Comparison of ENCODE assay signal across 24 cellular contexts in the genomic region with DNA sequence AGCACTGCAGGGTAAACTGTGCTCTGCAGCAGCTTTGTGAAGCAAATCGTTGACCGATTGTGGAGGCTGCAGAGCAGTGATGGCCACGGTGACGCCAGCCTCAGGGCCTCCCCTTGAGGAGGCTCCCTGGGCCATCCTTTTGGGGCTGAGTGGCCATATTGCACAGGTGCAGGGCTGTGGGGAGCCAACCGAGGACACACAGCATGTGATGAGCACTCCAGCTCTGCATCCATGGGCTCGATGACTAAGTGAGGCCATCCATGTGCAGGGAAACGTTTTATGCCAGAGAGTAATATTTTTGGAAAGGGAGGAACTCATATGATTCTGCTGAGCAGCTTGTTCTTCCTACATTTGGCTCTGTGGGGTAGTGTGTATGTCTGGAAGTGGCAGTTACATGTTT. TPM values are rescaled to one million over a fixed set of nuclear protein-coding genes. Genes with fewer than 3 reads are reported as not detected.
A peak's percentile ranks its signal among the peaks of the same experiment; 100 is the strongest.
DNase-seq lines count a peak whose midpoint lies in the region; ATAC-seq, FAIRE-seq and TF ChIP-seq lines count a peak whose summit lies in the region.
"Had no signal": no experiment of that assay in that cellular context is flagged by ENCODE, and none has a peak within 500 bp of the region (broad histone marks: within the 10 kb centered on the region; RNA-seq: fewer than 3 reads in every experiment).

No MANE protein-coding gene starts in this region.

- in situ Hi-C loops in GM12878 (cut with MboI), result no loop called here

- no peak overlapping the region for H2BK5ac ChIP-seq in mesenchymal stem cell (ENCODE audit: low read depth, low read length, poor library complexity, severe bottlenecking)

- H3K4me1 ChIP-seq in GM12878 (ENCODE audit: control insufficient read depth, insufficient read depth, low read length) (peaks cover 21% of the 10 kb centered on the region), mesenchymal stem cell (ENCODE audit: control insufficient read depth, insufficient read depth, low read depth, low read length) (no peaks in the 10 kb centered on the region), MM.1S (ENCODE audit: low read length) (no peaks in the 10 kb centered on the region)

- no peaks in the 10 kb centered on the region; the same call in 1 of the 3 replicates for H3K9me3 ChIP-seq in GM12878 (replicated peaks; ENCODE audit: control insufficient read depth, insufficient read depth, low read length)
- no peaks in the 10 kb centered on the region for H3K9me3 ChIP-seq in mesenchymal stem cell (ENCODE audit: control insufficient read depth, low read length)
- no peaks in the 10 kb centered on the region for H3K9me3 ChIP-seq in MM.1S (replicated peaks; ENCODE audit: insufficient read depth, low read length)

- RAD21 ChIA-PET in GM12878 (lab: Charles Lee; ENCODE audit: unreplicated experiment), result interaction anchor here (1.1 to 2.3 kb wide), 5 partner anchors 17 to 56 kb away, joined by 3 to 7 read pairs (median 4); no protein-coding TSS in a partner anchor

- 44% methylated on average over 7 of the region's 7 CpGs for WGBS in GM12878 (ENCODE audit: insufficient coverage, insufficient replicate concordance, low lambda C conversion rate, missing lambda C conversion rate)
- WGBS in mesenchymal stem cell, result 73% methylated on average over 7 of the region's 7 CpGs

- no peak for TF ChIP-seq POLR2A in GM12878 (IDR thresholded peaks at IDR 0.05; ENCODE audit: low read depth, low read length)

- no peak for FAIRE-seq in GM12878 (lab: Jason Lieb, UNC)
- FAIRE-seq: HTR-8/SVneo had no signal

- ATAC-seq in GM12878 (peak; percentile 10), sciatic nerve (no peak)
- ATAC-seq: GM23338, Right ventricle myocardium inferior had no signal

- H3K27me3 Mint-ChIP-seq in activated CD4-positive, alpha-beta T cell treated with anti-CD3 and anti-CD28 coated beads, Interleukin-2, amount 10 ng/mL, durations not matched to agents 24 days and 14 days, result peaks cover 4% of the 10 kb centered on the region

- no peak overlapping the region for H2AK5ac ChIP-seq in mesenchymal stem cell (ENCODE audit: low read length, severe bottlenecking)

- POLR2A ChIA-PET in GM12878 (lab: Charles Lee), result interaction anchor here (0.7 to 1.5 kb wide), 5 partner anchors 13 to 59 kb away, joined by 3 to 4 read pairs (median 3); no protein-coding TSS in a partner anchor

- H3K4me1 Mint-ChIP-seq in activated CD4-positive, alpha-beta T cell treated with anti-CD3 and anti-CD28 coated beads, Interleukin-2, amount 10 ng/mL, durations not matched to agents 24 days and 14 days, result no peaks in the 10 kb centered on the region

- SMC1A ChIA-PET in GM12878 (lab: Charles Lee; ENCODE audit: uncharacterized antibody, unreplicated experiment), result interaction anchor here (1.7 to 3.4 kb wide), 4 partner anchors 14 to 26 kb away, joined by 4 to 18 read pairs (median 8); no protein-coding TSS in a partner anchor

- H3K18ac ChIP-seq in mesenchymal stem cell (ENCODE audit: low read depth in 1 of 2, low read length in 2 of 2), result no peak overlapping the region

- H3K4me3 ChIP-seq in GM12878 (no peak overlapping the region), dorsolateral prefrontal cortex (no peak overlapping the region), mesenchymal stem cell (ENCODE audit: insufficient read depth in 1 of 2, low read depth in 1 of 2, low read length in 2 of 2) (no peak overlapping the region), MM.1S (ENCODE audit: low read length) (no peak overlapping the region)
- H3K4me3 ChIP-seq: GM23338, PC-9 had no signal

- DNase-seq in Ammon's horn (ENCODE audit: low spot score) (peak; percentile 59), GM12878 (ENCODE audit: low read depth, low spot score) (no peak), dorsolateral prefrontal cortex (peak in 9 of 10 donors; percentile 36 to 81 (median 64)), mesenchymal stem cell (no peak), sciatic nerve (ENCODE audit: low spot score) (no peak), EL (no peak), MM.1S (no peak)
- no peak for DNase-seq in activated CD4-positive, alpha-beta T cell treated with anti-CD3 and anti-CD28 coated beads, Interleukin-2, amount 10 ng/mL, durations not matched to agents 24 days and 14 days
- DNase-seq: 8988T, ACHN, DMS153, DND-41, HCEC 1CT, KBM-7, NCI-H1048, NCI-H1417 treated with DMSO at 0.1 percent for 48 hours, NCI-H1694 treated with DMSO at 0.1 percent for 48 hours, NCI-H2081, NCI-H226, NCI-H510A treated with DMSO at 0.1 percent for 48 hours, PC-9 had no signal

- H4K91ac ChIP-seq in mesenchymal stem cell (ENCODE audit: low read length), result no peak overlapping the region

- H3K9ac ChIP-seq in GM12878 (ENCODE audit: control insufficient read depth, insufficient read depth, low read length), result no peak overlapping the region
- H3K9ac ChIP-seq in mesenchymal stem cell (ENCODE audit: low read length), result no peak overlapping the region
- H3K9ac ChIP-seq in MM.1S (ENCODE audit: low read length), result no peak overlapping the region

- H4K8ac ChIP-seq in mesenchymal stem cell (ENCODE audit: low read length), result no peak overlapping the region

- no peak for TF ChIP-seq EP300 in GM12878 (IDR thresholded peaks at IDR 0.05; ENCODE audit: borderline replicate concordance in 1 of 2, control insufficient read depth in 1 of 2, low read depth in 2 of 2, low read length in 2 of 2)

- no peaks in the 10 kb centered on the region for H3K9me2 ChIP-seq in MM.1S (replicated peaks; ENCODE audit: insufficient read depth, low read length)

- H4K20me1 ChIP-seq in GM12878 (ENCODE audit: control insufficient read depth, insufficient read depth) (no peaks in the 10 kb centered on the region), MM.1S (ENCODE audit: insufficient read depth, low read length) (no peaks in the 10 kb centered on the region)

- peak overlapping the region; percentile 13; the same call in 1 of the 2 replicates for H3K4me2 ChIP-seq in GM12878 (ENCODE audit: control insufficient read depth, insufficient read depth)
- H3K4me2 ChIP-seq in mesenchymal stem cell (ENCODE audit: low read length, poor library complexity, severe bottlenecking), result peak overlapping the region; percentile 22
- no peak overlapping the region for H3K4me2 ChIP-seq in MM.1S (ENCODE audit: low read depth, low read length)
- H3K4me2 ChIP-seq: GM23338, PC-9 had no signal

- H2AFZ ChIP-seq in GM12878 (ENCODE audit: control insufficient read depth, low read depth, low read length), result no peak overlapping the region
- H2AFZ ChIP-seq in mesenchymal stem cell (ENCODE audit: low read depth, low read length), result no peak overlapping the region
- no peak overlapping the region for H2AFZ ChIP-seq in MM.1S (ENCODE audit: low read length)
- H2AFZ ChIP-seq: GM23338, PC-9 had no signal

- H3K36me3 ChIP-seq in GM12878 (ENCODE audit: control insufficient read depth in 2 of 2, insufficient read depth in 2 of 2, low read length in 1 of 2), result peaks cover 0 to 6% of the 10 kb centered on the region in 2 experiments; a peak in 3 of 4 replicates
- H3K36me3 ChIP-seq in mesenchymal stem cell (ENCODE audit: control insufficient read depth in 1 of 2, insufficient read depth in 2 of 2, low read depth in 1 of 2, low read length in 2 of 2), result no peaks in the 10 kb centered on the region
- no peaks in the 10 kb centered on the region for H3K36me3 ChIP-seq in MM.1S (replicated peaks; ENCODE audit: insufficient read depth, low read length)

- no peak overlapping the region for H2BK120ac ChIP-seq in mesenchymal stem cell (ENCODE audit: low read depth, low read length)

- H3K23ac ChIP-seq in mesenchymal stem cell (ENCODE audit: low read length in 2 of 2), result no peak overlapping the region

- peaks cover 7% of the 10 kb centered on the region for H3K9me3 Mint-ChIP-seq in activated CD4-positive, alpha-beta T cell treated with anti-CD3 and anti-CD28 coated beads, Interleukin-2, amount 10 ng/mL, durations not matched to agents 24 days and 14 days

- H3K27ac ChIP-seq in GM12878 (ENCODE audit: control insufficient read depth, insufficient read depth) (peak overlapping the region; percentile 18; the same call in 1 of the 2 replicates), dorsolateral prefrontal cortex (peak overlapping the region in 31 of 59 donors; percentile 1 to 80 (median 54)), mesenchymal stem cell (ENCODE audit: low read length, poor library complexity, severe bottlenecking) (no peak overlapping the region), MM.1S (ENCODE audit: low read length) (no peak overlapping the region)
- H3K27ac ChIP-seq: PC-9 had no signal

- no peak for TF ChIP-seq RAD21 in GM12878 (IDR thresholded peaks at IDR 0.05; ENCODE audit: insufficient read depth, low read depth, low read length)

- no peaks in the 10 kb centered on the region for H3K79me1 ChIP-seq in mesenchymal stem cell (replicated peaks; ENCODE audit: low read length, poor library complexity, severe bottlenecking)

- CTCF ChIA-PET in GM12878 (lab: Yijun Ruan, JAX), result interaction anchor here (1.3 kb wide), 1 partner anchor 197 kb away, joined by 3 read pairs; no protein-coding TSS in a partner anchor

- no peak overlapping the region for H2BK12ac ChIP-seq in mesenchymal stem cell (ENCODE audit: low read length in 2 of 2)

- intact Hi-C loops in GM12878 (cut with micrococcal nuclease; ENCODE audit: unreplicated experiment) (no loop called here), dorsolateral prefrontal cortex (cut with DNase I) (no loop called here), sciatic nerve (cut with DNase I) (no loop called here)
- intact Hi-C loops in activated CD4-positive, alpha-beta T cell treated with anti-CD3 and anti-CD28 coated beads, Interleukin-2, amount 10 ng/mL, durations not matched to agents 24 days and 14 days (cut with micrococcal nuclease), result no loop called here

- TF ChIP-seq CTCF in GM12878 (IDR thresholded peaks at IDR 0.05 in 2 of 3, conservative IDR thresholded peaks at IDR 0.05 in 1 of 3; ENCODE audit: control insufficient read depth in 2 of 3, extremely low read depth in 1 of 3, insufficient read depth in 1 of 3, low read depth in 3 of 3, low read length in 3 of 3) (no peak), dorsolateral prefrontal cortex (IDR thresholded peaks at IDR 0.05 in 54 of 56, conservative IDR thresholded peaks at IDR 0.05 in 2 of 56; ENCODE audit: low read depth in 1 of 56, partially characterized antibody in 56 of 56) (no peak), MM.1S (IDR thresholded peaks at IDR 0.05; ENCODE audit: low read length) (no peak)

- H3F3A ChIP-seq in MM.1S (ENCODE audit: insufficient read depth, low read length), result no peaks in the 10 kb centered on the region

- H3K27me3 ChIP-seq in GM12878 (replicated peaks in 1 of 2; ENCODE audit: control insufficient read depth in 2 of 2, insufficient read depth in 2 of 2, low read length in 1 of 2) (no peaks in the 10 kb centered on the region), dorsolateral prefrontal cortex (no peaks in the 10 kb centered on the region), mesenchymal stem cell (ENCODE audit: control insufficient read depth in 1 of 2, insufficient read depth in 1 of 2, low read length in 2 of 2) (no peaks in the 10 kb centered on the region), MM.1S (replicated peaks; ENCODE audit: insufficient read depth, low read length) (no peaks in the 10 kb centered on the region)

- no peak overlapping the region for H3K4ac ChIP-seq in mesenchymal stem cell (ENCODE audit: low read depth in 1 of 2, low read length in 2 of 2)

- no peak overlapping the region for H3K4me3 Mint-ChIP-seq in activated CD4-positive, alpha-beta T cell treated with anti-CD3 and anti-CD28 coated beads, Interleukin-2, amount 10 ng/mL, durations not matched to agents 24 days and 14 days
- H3K4me3 Mint-ChIP-seq: GM23338 had no signal

- no TSS peak for BruUV-seq in GM12878 (replicated peaks; lab: Mats Ljungman, UMichigan)

- no peak overlapping the region for H2BK15ac ChIP-seq in mesenchymal stem cell (ENCODE audit: low read depth, poor library complexity, severe bottlenecking)

- H3K36me3 Mint-ChIP-seq in activated CD4-positive, alpha-beta T cell treated with anti-CD3 and anti-CD28 coated beads, Interleukin-2, amount 10 ng/mL, durations not matched to agents 24 days and 14 days (ENCODE audit: low read depth), result no peaks in the 10 kb centered on the region

- no peak overlapping the region for H3K27ac Mint-ChIP-seq in activated CD4-positive, alpha-beta T cell treated with anti-CD3 and anti-CD28 coated beads, Interleukin-2, amount 10 ng/mL, durations not matched to agents 24 days and 14 days
- H3K27ac Mint-ChIP-seq: GM23338 had no signal

- no peak overlapping the region for H3K14ac ChIP-seq in mesenchymal stem cell (ENCODE audit: low read length in 2 of 2)

- H3K79me2 ChIP-seq in GM12878 (ENCODE audit: control insufficient read depth, insufficient read depth, low read length) (no peaks in the 10 kb centered on the region; the same call in 1 of the 2 replicates), MM.1S (ENCODE audit: low read length) (no peaks in the 10 kb centered on the region)

RNA-seq across cellular contexts. Expression of gene KCNK1, which starts 24.6 kb away (rescaled TPM):
- total RNA-seq in GM12878 (2013; cell fraction: nucleolus; rRNA removed), result 81.2 and 85.6 TPM in 2 replicates
- total RNA-seq in GM12878 (2014; rRNA removed), result 14.2 and 15.0 TPM in 2 replicates
- total RNA-seq in GM12878 (2014; rRNA removed; fragmentation: Illumina TruSeq; extraction: Trizol), result 12.4 and 13.0 TPM in 2 replicates
- 17.0 and 18.6 TPM in 2 replicates for total RNA-seq in GM12878 (2021)
- polyA plus RNA-seq in GM12878 (2011; ENCODE audit: low read depth), result 4.1 TPM
- polyA plus RNA-seq in GM12878 (2011; rRNA removed), result 27.6 and 28.4 TPM in 2 replicates
- 26.5 and 28.7 TPM in 2 replicates for polyA plus RNA-seq in GM12878 (2011; cell fraction: cytosol; rRNA removed)
- polyA plus RNA-seq in GM12878 (2011; cell fraction: nucleus; rRNA removed), result 20.3 and 25.4 TPM in 2 replicates
- 6.8 and 10.7 TPM in 2 replicates for polyA plus RNA-seq in GM12878 (2012)
- polyA plus RNA-seq in GM12878 (2014; fragmentation: Illumina TruSeq; extraction: Trizol), result 10.6 and 12.3 TPM in 2 replicates
- polyA plus RNA-seq in GM12878 (2014; fragmentation: Nextera tagmentation; extraction: Ambion mirVana), result 10 to 100 TPM in 1 of 2 experiments, 1 to 10 TPM in 1; 9.4 to 14.6 TPM
- 14.3 and 16.0 TPM in 2 replicates for polyA plus RNA-seq in GM12878 (2014; rRNA removed)
- 10 to 100 TPM; 15.6 to 18.6 TPM for polyA plus RNA-seq in GM12878 (2016; fragmentation: Nextera tagmentation; extraction: Ambion mirVana)
- polyA minus RNA-seq in GM12878 (2011; rRNA and poly(A)+ RNA removed), result 36.1 and 43.6 TPM in 2 replicates
- 18.0 and 18.2 TPM in 2 replicates for polyA minus RNA-seq in GM12878 (2011; cell fraction: cytosol; rRNA and poly(A)+ RNA removed)
- 15.6 and 29.0 TPM in 2 replicates for polyA minus RNA-seq in GM12878 (2011; cell fraction: nucleus; rRNA and poly(A)+ RNA removed)
- 100 to 1,000 TPM in 12 of 120 experiments, 10 to 100 TPM in 108; 32.0 to 140 (median 72.4) TPM for total RNA-seq in dorsolateral prefrontal cortex
- 0.14 TPM for polyA plus RNA-seq in mesenchymal stem cell (2013, experiment 1 of 2)
- polyA plus RNA-seq in mesenchymal stem cell (2013, experiment 2 of 2), result 0.29 TPM
- total RNA-seq in sciatic nerve, result 4.3 TPM
- 1.9 and 2.3 TPM in 2 replicates for total RNA-seq in activated CD4-positive, alpha-beta T cell treated with anti-CD3 and anti-CD28 coated beads, Interleukin-2, amount 10 ng/mL, durations not matched to agents 24 days and 14 days

Comparison
In these comparisons a context has a peak if more than half of its experiments do, and no peak if none do; other contexts are left out.
1. DNase-seq: peak in Ammon's horn (single experiment) and dorsolateral prefrontal cortex (9 of 10); none in GM12878 (single experiment), mesenchymal stem cell (single experiment), sciatic nerve (single experiment), EL (single experiment), activated CD4-positive, alpha-beta T cell treated with anti-CD3 and anti-CD28 coated beads, Interleukin-2, amount 10 ng/mL, durations not matched to agents 24 days and 14 days (single experiment) and MM.1S (single experiment).
2. H3K27ac ChIP-seq: peak in GM12878 (single experiment) and dorsolateral prefrontal cortex (31 of 59); none in mesenchymal stem cell (single experiment) and MM.1S (single experiment).